1 cellular context compared by ENCODE assay signal in the genomic region with DNA sequence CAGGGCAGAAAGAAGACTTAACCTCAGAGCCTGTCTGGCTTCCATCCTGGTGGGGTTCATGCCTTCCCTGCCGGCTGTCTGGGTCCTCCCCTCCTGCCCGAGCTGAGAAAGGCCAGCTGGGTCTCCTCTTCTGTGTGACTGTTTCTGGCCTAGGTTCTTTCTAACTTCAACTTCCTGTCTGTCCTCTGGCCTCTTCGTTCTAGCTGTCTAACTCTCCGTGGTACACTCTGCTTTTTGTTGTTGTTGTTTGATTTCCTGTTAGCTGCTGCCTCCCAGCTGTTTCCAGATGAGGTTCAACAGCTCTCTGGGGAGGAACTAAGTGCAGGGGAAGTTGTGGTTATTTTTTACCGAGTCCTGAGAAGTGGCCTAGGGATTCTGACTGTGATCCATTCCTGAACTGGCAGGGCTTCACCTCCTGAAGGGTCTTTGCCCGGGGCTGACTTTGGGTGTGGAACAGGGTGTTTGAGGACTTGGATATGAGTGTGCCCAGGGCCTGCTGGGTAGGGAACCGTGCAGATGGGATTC.
TF ChIP-seq lines count a peak whose summit lies in the region.

No MANE protein-coding gene starts in this region.

TF ChIP-seq in GM23338, 12 proteins besides CTCF, POLR2A, EP300 and RAD21 (continued from another document):
- TF ChIP-seq, protein P1, sequence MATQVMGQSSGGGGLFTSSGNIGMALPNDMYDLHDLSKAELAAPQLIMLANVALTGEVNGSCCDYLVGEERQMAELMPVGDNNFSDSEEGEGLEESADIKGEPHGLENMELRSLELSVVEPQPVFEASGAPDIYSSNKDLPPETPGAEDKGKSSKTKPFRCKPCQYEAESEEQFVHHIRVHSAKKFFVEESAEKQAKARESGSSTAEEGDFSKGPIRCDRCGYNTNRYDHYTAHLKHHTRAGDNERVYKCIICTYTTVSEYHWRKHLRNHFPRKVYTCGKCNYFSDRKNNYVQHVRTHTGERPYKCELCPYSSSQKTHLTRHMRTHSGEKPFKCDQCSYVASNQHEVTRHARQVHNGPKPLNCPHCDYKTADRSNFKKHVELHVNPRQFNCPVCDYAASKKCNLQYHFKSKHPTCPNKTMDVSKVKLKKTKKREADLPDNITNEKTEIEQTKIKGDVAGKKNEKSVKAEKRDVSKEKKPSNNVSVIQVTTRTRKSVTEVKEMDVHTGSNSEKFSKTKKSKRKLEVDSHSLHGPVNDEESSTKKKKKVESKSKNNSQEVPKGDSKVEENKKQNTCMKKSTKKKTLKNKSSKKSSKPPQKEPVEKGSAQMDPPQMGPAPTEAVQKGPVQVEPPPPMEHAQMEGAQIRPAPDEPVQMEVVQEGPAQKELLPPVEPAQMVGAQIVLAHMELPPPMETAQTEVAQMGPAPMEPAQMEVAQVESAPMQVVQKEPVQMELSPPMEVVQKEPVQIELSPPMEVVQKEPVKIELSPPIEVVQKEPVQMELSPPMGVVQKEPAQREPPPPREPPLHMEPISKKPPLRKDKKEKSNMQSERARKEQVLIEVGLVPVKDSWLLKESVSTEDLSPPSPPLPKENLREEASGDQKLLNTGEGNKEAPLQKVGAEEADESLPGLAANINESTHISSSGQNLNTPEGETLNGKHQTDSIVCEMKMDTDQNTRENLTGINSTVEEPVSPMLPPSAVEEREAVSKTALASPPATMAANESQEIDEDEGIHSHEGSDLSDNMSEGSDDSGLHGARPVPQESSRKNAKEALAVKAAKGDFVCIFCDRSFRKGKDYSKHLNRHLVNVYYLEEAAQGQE (IDR thresholded peaks at IDR 0.05; ENCODE audit: unreplicated experiment), result no peak
